8 cellular contexts compared by ENCODE assay signal in the genomic region with DNA sequence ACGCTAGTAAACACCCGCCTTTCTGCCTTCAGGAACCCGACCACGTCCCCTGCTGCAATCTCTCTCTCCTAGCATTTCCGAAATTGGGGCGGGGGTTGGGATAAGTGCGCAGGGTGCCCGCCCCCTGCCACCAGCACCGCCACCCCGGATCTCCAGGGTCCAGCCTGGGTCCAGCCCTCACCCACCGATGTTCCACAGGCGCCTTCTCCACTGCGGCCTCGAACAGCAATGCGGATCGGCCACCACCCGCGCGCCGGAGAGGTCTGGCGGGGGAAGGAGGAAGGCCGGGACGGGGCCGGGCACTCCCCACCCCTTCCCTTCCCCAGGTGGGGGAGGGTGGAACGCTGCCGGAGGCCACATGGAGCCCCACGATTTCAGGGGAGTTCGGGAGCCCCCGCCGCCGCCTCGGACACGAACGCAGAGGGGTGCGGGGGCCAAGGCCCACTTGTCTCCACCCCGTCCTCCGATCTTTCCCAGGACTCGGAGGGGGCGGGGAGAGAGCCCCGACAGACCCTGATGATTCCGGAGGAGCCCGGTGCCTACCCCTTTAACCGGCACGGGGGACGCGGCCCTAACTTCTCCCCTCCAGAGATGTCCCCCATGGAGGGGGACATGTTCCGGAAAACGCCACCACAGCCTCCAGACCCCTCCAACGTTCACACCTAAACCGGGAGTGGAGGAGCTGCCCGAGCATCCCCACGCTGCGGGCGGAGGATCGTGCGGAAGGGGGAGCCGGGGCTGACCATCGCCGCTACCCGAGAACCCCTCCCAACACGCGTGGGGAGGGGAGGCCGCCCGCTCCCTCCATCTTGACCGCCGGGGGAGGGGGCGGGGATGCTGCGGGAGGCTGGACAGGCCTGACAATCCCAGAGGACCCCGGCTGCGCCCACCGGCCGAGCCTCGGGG. TPM values are rescaled to one million over a fixed set of nuclear protein-coding genes. Genes with fewer than 3 reads are reported as not detected.
DNase-seq lines count a peak whose midpoint lies in the region; ATAC-seq and TF ChIP-seq lines count a peak whose summit lies in the region.

No MANE protein-coding gene starts in this region.

- peaks cover 49% of the 10 kb centered on the region for H4K20me1 ChIP-seq in hepatocyte (ENCODE audit: insufficient read depth, poor library complexity, severe bottlenecking)

- H3K36me3 ChIP-seq in hepatocyte (replicated peaks; ENCODE audit: insufficient read depth, low read depth), result no peaks in the 10 kb centered on the region

- peak; percentile 31 for DNase-seq in SIG-M5 treated with dmso at 0.1 percent for 504 hours (lab: John Stamatoyannopoulos, UW; ENCODE audit: unreplicated experiment)
- DNase-seq in SIG-M5 (lab: John Stamatoyannopoulos, UW), result no peak
- DNase-seq in SW480 (ENCODE audit: low spot score), result peak; percentile 30
- no peak for DNase-seq in astrocyte of the cerebellum (ENCODE audit: low read depth)
- DNase-seq in hepatocyte (ENCODE audit: low spot score), result peak; percentile 63
- peak; percentile 69 for DNase-seq in putamen (ENCODE audit: low spot score)
- no peak for DNase-seq in NCI-H2107 treated with DMSO at 0.1 percent for 48 hours (lab: John Stamatoyannopoulos, UW; ENCODE audit: unreplicated experiment)

- peak overlapping the region; percentile 57 for H2AFZ ChIP-seq in hepatocyte

- H3K4me1 ChIP-seq in hepatocyte (ENCODE audit: insufficient read depth), result peaks cover 35% of the 10 kb centered on the region

- H3K4me3 ChIP-seq in astrocyte of the cerebellum (ENCODE audit: low read depth, low read length) (peak overlapping the region; percentile 97), hepatocyte (peak overlapping the region; percentile 94)

- H3K9me3 ChIP-seq in hepatocyte (ENCODE audit: low read depth), result no peaks in the 10 kb centered on the region

- peak; percentile 21 for ATAC-seq in HG03196 (IDR thresholded peaks at IDR 0.05; ENCODE audit: unreplicated experiment)

- in situ Hi-C loops in astrocyte of the cerebellum (cut with HindIII; ENCODE audit: low sequenced_read_pairs), result no loop called here

- peak overlapping the region; percentile 86 for H3K4me2 ChIP-seq in hepatocyte

- 1% methylated on average over 52 of the region's 73 CpGs for WGBS in hepatocyte (ENCODE audit: low lambda C conversion rate, missing lambda C conversion rate)

- TF ChIP-seq CTCF in astrocyte of the cerebellum (IDR thresholded peaks at IDR 0.05; ENCODE audit: low read depth, low read length, missing control alignments) (no peak), hepatocyte (IDR thresholded peaks at IDR 0.05; ENCODE audit: poor library complexity) (no peak)

- no peaks in the 10 kb centered on the region for H3K9me2 ChIP-seq in hepatocyte (replicated peaks; ENCODE audit: insufficient read depth)

- peaks cover 74% of the 10 kb centered on the region for H3K79me2 ChIP-seq in hepatocyte

- H3K27me3 ChIP-seq in hepatocyte, result no peaks in the 10 kb centered on the region

- H3K27ac ChIP-seq in hepatocyte, result peak overlapping the region; percentile 96

RNA-seq across cellular contexts. Expression of a gene that starts 1.1 kb away (rescaled TPM):
- 30.4 and 36.9 TPM in 2 replicates for total RNA-seq in hepatocyte
- polyA plus RNA-seq in hepatocyte, result 47.9 and 57.8 TPM in 2 replicates

Comparison
In these comparisons a context has a peak if more than half of its experiments do, and no peak if none do; other contexts are left out.
1. DNase-seq: peak in SIG-M5 treated with dmso at 0.1 percent for 504 hours (single experiment), SW480 (single experiment), hepatocyte (single experiment) and putamen (single experiment); none in SIG-M5 (single experiment), astrocyte of the cerebellum (single experiment) and NCI-H2107 treated with DMSO at 0.1 percent for 48 hours (single experiment).